Comparison of ENCODE assay signal across 22 cellular contexts in the genomic region with DNA sequence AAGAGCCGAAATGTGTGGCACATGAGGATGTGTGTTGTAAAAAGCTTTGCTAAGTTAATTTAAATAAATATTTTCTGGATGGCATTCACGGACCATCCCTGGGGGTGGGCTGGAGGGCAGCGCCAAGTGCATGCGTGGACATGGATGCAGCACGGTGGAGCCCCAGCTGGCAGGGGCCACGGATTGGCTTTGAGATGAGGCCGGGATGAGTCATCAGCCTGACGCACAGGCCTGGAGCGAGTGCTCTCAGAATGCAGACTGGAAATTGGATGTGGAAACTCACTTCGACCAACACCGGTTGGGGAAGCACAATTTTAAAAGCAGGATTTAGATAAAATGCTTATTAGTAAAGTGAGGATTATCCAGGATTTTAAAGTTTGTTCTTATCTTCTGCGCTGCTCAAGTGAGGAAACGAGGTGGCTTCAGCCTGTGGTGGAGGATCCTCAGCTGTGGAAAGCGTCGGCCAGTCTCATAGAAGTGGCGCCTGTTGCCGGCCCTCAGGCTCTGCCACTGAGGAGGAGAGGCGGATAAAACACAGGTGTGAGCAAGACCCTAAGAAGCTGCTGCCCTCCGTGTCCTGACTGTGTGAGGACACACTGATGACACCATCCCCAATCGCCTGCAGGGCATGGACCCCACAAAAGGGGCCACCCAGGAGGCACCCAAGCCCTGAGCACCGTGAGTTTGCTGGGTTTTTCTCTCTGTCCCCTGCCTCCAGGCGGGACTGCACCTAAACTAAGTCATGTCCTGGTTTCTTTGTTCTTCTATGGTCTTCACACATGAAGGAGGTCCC.
DNase-seq lines count a peak whose midpoint lies in the region; ATAC-seq and TF ChIP-seq lines count a peak whose summit lies in the region.
"Had no signal": no experiment of that assay in that cellular context is flagged by ENCODE, and none has a peak within 500 bp of the region (broad histone marks: within the 10 kb centered on the region; RNA-seq: fewer than 3 reads in every experiment).

No MANE protein-coding gene starts in this region.

- H3K27me3 Mint-ChIP-seq in HFFc6 (ENCODE audit: insufficient read depth), result peaks cover 1% of the 10 kb centered on the region

- ATAC-seq in HG02884 (IDR thresholded peaks at IDR 0.05; ENCODE audit: unreplicated experiment) (no peak), HG03432 (IDR thresholded peaks at IDR 0.05; ENCODE audit: unreplicated experiment) (no peak), GM19324 (IDR thresholded peaks at IDR 0.05; ENCODE audit: low FRiP score, unreplicated experiment) (no peak)
- ATAC-seq: left cardiac atrium, psoas muscle, SK-N-SH treated with all-trans-retinoic acid at 6 μM for 48 hours had no signal

- no peak for TF ChIP-seq CTCF in fibroblast of mammary gland (conservative IDR thresholded peaks at IDR 0.05; ENCODE audit: control insufficient read depth, insufficient read depth, low read depth, low read length)
- no peak for TF ChIP-seq CTCF in HFFc6 (IDR thresholded peaks at IDR 0.05)

- in situ Hi-C loops in SK-MEL-5 (cut with HindIII; ENCODE audit: low pct_unique_long_range_greater_than_20kb, low sequenced_read_pairs), result no loop called here

- no peaks in the 10 kb centered on the region for H3K4me1 Mint-ChIP-seq in HFFc6 (ENCODE audit: low read depth)
- H3K4me1 Mint-ChIP-seq: endodermal cell had no signal

- peak; percentile 84 for DNase-seq in HCEC 1CT
- DNase-seq in SK-MEL-5 (ENCODE audit: low read depth, low spot score), result peak; percentile 10
- peak; percentile 83 for DNase-seq in fibroblast of mammary gland (ENCODE audit: low read depth)
- no peak for DNase-seq in HFFc6
- DNase-seq: activated CD4-positive, alpha-beta T cell treated with anti-CD3 and anti-CD28 coated beads for 4 hours; activated effector memory CD4-positive, alpha-beta T cell treated with anti-CD3 and anti-CD28 coated beads, Interleukin-2, amount 50 U/mL, for 16 hours; adrenal gland; C1 segment of cervical spinal cord; DMS153; endodermal cell; KBM-7; left cardiac atrium; NCI-H1092; NCI-H526 treated with DMSO at 0.1 percent for 48 hours; OCI-M1; psoas muscle had no signal

- H3K9me3 Mint-ChIP-seq in HFFc6, result no peaks in the 10 kb centered on the region
- H3K9me3 Mint-ChIP-seq: endodermal cell had no signal

- H3K27ac Mint-ChIP-seq in HFFc6, result no peak overlapping the region
- H3K27ac Mint-ChIP-seq: endodermal cell had no signal

- H3K4me3 ChIP-seq in fibroblast of mammary gland (ENCODE audit: control insufficient read depth, low read depth, low read length), result no peak overlapping the region
- H3K4me3 ChIP-seq: adrenal gland, psoas muscle, spleen, suprapubic skin had no signal

- H3K36me3 Mint-ChIP-seq in HFFc6 (ENCODE audit: low read depth), result no peaks in the 10 kb centered on the region

- no peak overlapping the region for H3K4me3 Mint-ChIP-seq in HFFc6
- H3K4me3 Mint-ChIP-seq: endodermal cell had no signal
